Comparison of ENCODE assay signal across 1 cellular context in genomic region chr5:176629317-176629852, GRCh38.
TF ChIP-seq lines count a peak whose summit lies in the region.

No MANE protein-coding gene starts in this region.

TF ChIP-seq in H1, 55 proteins besides CTCF, POLR2A, EP300 and RAD21:
- TF ChIP-seq PHF8 (conservative IDR thresholded peaks at IDR 0.05; ENCODE audit: low read depth, low read length), result no peak
- TF ChIP-seq CBX5 (IDR thresholded peaks at IDR 0.05; ENCODE audit: low read depth, low read length), result no peak
- no peak for TF ChIP-seq TAF1 (IDR thresholded peaks at IDR 0.05; ENCODE audit: low read depth, low read length)
- TF ChIP-seq SIN3A (conservative IDR thresholded peaks at IDR 0.05 in 1 of 2, IDR thresholded peaks at IDR 0.05 in 1 of 2; ENCODE audit: low read depth in 1 of 2, low read length in 2 of 2), result no peak
- TF ChIP-seq CEBPB (IDR thresholded peaks at IDR 0.05; ENCODE audit: low read depth, low read length), result no peak
- no peak for TF ChIP-seq CTBP2 (IDR thresholded peaks at IDR 0.05; ENCODE audit: borderline replicate concordance, insufficient read depth, insufficient read length, low read length)
- no peak for TF ChIP-seq HDAC6 (IDR thresholded peaks at IDR 0.05; ENCODE audit: low read depth, low read length)
- TF ChIP-seq ASH2L (IDR thresholded peaks at IDR 0.05; ENCODE audit: low read length), result no peak
- TF ChIP-seq FOSL1 (IDR thresholded peaks at IDR 0.05; ENCODE audit: insufficient read depth, low read depth, low read length), result no peak
- no peak for TF ChIP-seq ZNF274 (IDR thresholded peaks at IDR 0.05; ENCODE audit: borderline replicate concordance, extremely low read depth, low read length)
- no peak for TF ChIP-seq CHD1 (IDR thresholded peaks at IDR 0.05; ENCODE audit: low read depth, low read length)
- no peak for TF ChIP-seq SAP30 (IDR thresholded peaks at IDR 0.05; ENCODE audit: insufficient read depth, insufficient replicate concordance, low read length)
- TF ChIP-seq BCL11A (IDR thresholded peaks at IDR 0.05; ENCODE audit: low read depth in 2 of 2, low read length in 2 of 2), result no peak
- TF ChIP-seq POLR2AphosphoS5 (IDR thresholded peaks at IDR 0.05; ENCODE audit: low read depth, low read length), result no peak
- no peak for TF ChIP-seq CHD7 (IDR thresholded peaks at IDR 0.05; ENCODE audit: insufficient replicate concordance, low read length)
- TF ChIP-seq BRCA1 (IDR thresholded peaks at IDR 0.05; ENCODE audit: low read depth, low read length), result no peak
- no peak for TF ChIP-seq JUND (IDR thresholded peaks at IDR 0.05; ENCODE audit: low read length)
- TF ChIP-seq MAX (IDR thresholded peaks at IDR 0.05), result no peak
- no peak for TF ChIP-seq BACH1 (IDR thresholded peaks at IDR 0.05; ENCODE audit: low read length)
- TF ChIP-seq CREB1 (IDR thresholded peaks at IDR 0.05), result no peak
TF ChIP-seq in H1: peak in this region for 0.
